ENCODE assay signal across 17 cellular contexts in genomic region chr17:80676096-80676466, GRCh38.
DNase-seq lines count a peak whose midpoint lies in the region; ATAC-seq and TF ChIP-seq lines count a peak whose summit lies in the region.
"Had no signal": no experiment of that assay in that cellular context is flagged by ENCODE, and none has a peak within 500 bp of the region (broad histone marks: within the 10 kb centered on the region; RNA-seq: fewer than 3 reads in every experiment).

No MANE protein-coding gene starts in this region.

- no peak for TF ChIP-seq CTCF in MM.1S (IDR thresholded peaks at IDR 0.05; ENCODE audit: low read length)

- H3K27ac ChIP-seq in KOPT-K1 (ENCODE audit: low read depth, low read length, poor library complexity, severe bottlenecking) (peak overlapping the region; percentile 30), GM23248 (no peak overlapping the region), MM.1S (ENCODE audit: low read length) (no peak overlapping the region)
- H3K27ac ChIP-seq: Peyer's patch had no signal

- no peak overlapping the region for H3K4me3 ChIP-seq in GM23248
- H3K4me3 ChIP-seq in MM.1S (ENCODE audit: low read length) = no peak overlapping the region
- H3K4me3 ChIP-seq: GM12878, HAP-1, Peyer's patch had no signal

- H3K9me2 ChIP-seq in GM23248 (ENCODE audit: insufficient read depth) (no peaks in the 10 kb centered on the region), MM.1S (replicated peaks; ENCODE audit: insufficient read depth, low read length) (no peaks in the 10 kb centered on the region)

- H3K27me3 ChIP-seq in GM23248 (replicated peaks; ENCODE audit: insufficient read depth) = no peaks in the 10 kb centered on the region
- no peaks in the 10 kb centered on the region for H3K27me3 ChIP-seq in MM.1S (replicated peaks; ENCODE audit: insufficient read depth, low read length)
- H3K27me3 ChIP-seq: Peyer's patch had no signal

- H3K4me3 Mint-ChIP-seq in activated T-cell treated with anti-CD3 and anti-CD28 coated beads, Interleukin-2, amount 50 U/mL, for 72 hours = peak overlapping the region; percentile 65 to 67
- no peak overlapping the region for H3K4me3 Mint-ChIP-seq in effector memory CD8-positive, alpha-beta T cell
- H3K4me3 Mint-ChIP-seq: CD14-positive monocyte had no signal

- H3K36me3 ChIP-seq in KOPT-K1 (ENCODE audit: insufficient read depth, low read length) = peaks cover 7% of the 10 kb centered on the region; the same call in 1 of the 2 replicates
- H3K36me3 ChIP-seq in GM23248 (ENCODE audit: low read depth) = no peaks in the 10 kb centered on the region
- H3K36me3 ChIP-seq in MM.1S (replicated peaks; ENCODE audit: insufficient read depth, low read length) = no peaks in the 10 kb centered on the region
- H3K36me3 ChIP-seq: HAP-1, Peyer's patch had no signal

- H3K27me3 Mint-ChIP-seq in activated T-cell treated with anti-CD3 and anti-CD28 coated beads, Interleukin-2, amount 50 U/mL, for 72 hours (ENCODE audit: low read depth) = no peaks in the 10 kb centered on the region
- no peaks in the 10 kb centered on the region for H3K27me3 Mint-ChIP-seq in effector memory CD8-positive, alpha-beta T cell

- 98 to 99% methylated on average over 7 of the region's 7 CpGs for WGBS in GM23248 (ENCODE audit: low coverage in 1 of 2, low lambda C conversion rate in 2 of 2, missing lambda C conversion rate in 2 of 2), 2 experiments

- no peak overlapping the region for H3K9ac ChIP-seq in GM23248
- no peak overlapping the region for H3K9ac ChIP-seq in MM.1S (ENCODE audit: low read length)

- H3K4me2 ChIP-seq in GM23248 (ENCODE audit: unreplicated experiment) = no peak overlapping the region
- H3K4me2 ChIP-seq in MM.1S (ENCODE audit: low read depth, low read length) = no peak overlapping the region

- H3K9me3 ChIP-seq in KOPT-K1 (ENCODE audit: insufficient read depth, low read length, poor library complexity, severe bottlenecking) (no peaks in the 10 kb centered on the region), GM23248 (ENCODE audit: low read depth) (no peaks in the 10 kb centered on the region), MM.1S (replicated peaks; ENCODE audit: insufficient read depth, low read length) (no peaks in the 10 kb centered on the region)
- H3K9me3 ChIP-seq: HAP-1, Peyer's patch had no signal

- H2AFZ ChIP-seq in GM23248 (no peak overlapping the region), MM.1S (ENCODE audit: low read length) (no peak overlapping the region)

- H3K4me1 ChIP-seq in GM23248 (ENCODE audit: insufficient read depth) (no peaks in the 10 kb centered on the region), MM.1S (ENCODE audit: low read length) (no peaks in the 10 kb centered on the region)

- H3K79me2 ChIP-seq in GM23248 (ENCODE audit: insufficient read depth) (peaks cover 93% of the 10 kb centered on the region), MM.1S (ENCODE audit: low read length) (peaks cover 27% of the 10 kb centered on the region)

- no peak for DNase-seq in activated T-cell treated with anti-CD3 and anti-CD28 coated beads, Interleukin-2, amount 50 U/mL, for 72 hours
- DNase-seq in activated T-cell treated with anti-CD3 and anti-CD28 coated beads, Interleukin-2, amount 50 U/mL, for 48 hours = no peak
- DNase-seq in effector memory CD8-positive, alpha-beta T cell = no peak
- DNase-seq in stimulated activated naive CD8-positive, alpha-beta T cell treated with anti-CD3 and anti-CD28 coated beads, Interleukin-15, Interleukin-2, amounts not matched to agents 100 U/mL and 50 U/mL, for 24 hours = no peak
- DNase-seq in GM23248 = no peak
- no peak for DNase-seq in MM.1S
- DNase-seq: DMS53, Kasumi-1, NCI-H1417 treated with DMSO at 0.1 percent for 48 hours, NCI-H2029, NCI-H510A, Peyer's patch had no signal

- H3K27ac Mint-ChIP-seq in activated T-cell treated with anti-CD3 and anti-CD28 coated beads, Interleukin-2, amount 50 U/mL, for 72 hours = peak overlapping the region; percentile 62
- peak overlapping the region; percentile 20 to 23 for H3K27ac Mint-ChIP-seq in effector memory CD8-positive, alpha-beta T cell

- no peaks in the 10 kb centered on the region for H3K9me3 Mint-ChIP-seq in activated T-cell treated with anti-CD3 and anti-CD28 coated beads, Interleukin-2, amount 50 U/mL, for 72 hours
- no peaks in the 10 kb centered on the region for H3K9me3 Mint-ChIP-seq in effector memory CD8-positive, alpha-beta T cell
- H3K9me3 Mint-ChIP-seq: CD14-positive monocyte had no signal

- peaks cover 79% of the 10 kb centered on the region for H3K4me1 Mint-ChIP-seq in activated T-cell treated with anti-CD3 and anti-CD28 coated beads, Interleukin-2, amount 50 U/mL, for 72 hours (ENCODE audit: low read depth)
- H3K4me1 Mint-ChIP-seq in effector memory CD8-positive, alpha-beta T cell (ENCODE audit: low read depth in 2 of 2) = peaks cover 31 to 43% of the 10 kb centered on the region in 2 donors

- H4K20me1 ChIP-seq in GM23248 (ENCODE audit: insufficient read depth) = 0 out of 2 replicates have a peak, but pooled peaks cover 3% of the 10 kb centered on the region
- no peaks in the 10 kb centered on the region; the same call in 1 of the 2 replicates for H4K20me1 ChIP-seq in MM.1S (ENCODE audit: insufficient read depth, low read length)

- ATAC-seq in activated T-cell treated with anti-CD3 and anti-CD28 coated beads, Interleukin-2, amount 50 U/mL, for 72 hours (replicated peaks in 1 of 2) = peak in 1 of 2 donors; percentile 29
- no peak for ATAC-seq in effector memory CD8-positive, alpha-beta T cell (replicated peaks)
- peak; percentile 33 for ATAC-seq in stimulated activated naive CD8-positive, alpha-beta T cell treated with anti-CD3 and anti-CD28 coated beads, Interleukin-15, Interleukin-2, amounts not matched to agents 100 U/mL and 50 U/mL, for 24 hours
- ATAC-seq in GM21381 (IDR thresholded peaks at IDR 0.05; ENCODE audit: unreplicated experiment) = no peak
- ATAC-seq: GM12878 had no signal

- peaks cover 4% of the 10 kb centered on the region in 2 donors for H3K36me3 Mint-ChIP-seq in activated T-cell treated with anti-CD3 and anti-CD28 coated beads, Interleukin-2, amount 50 U/mL, for 72 hours (ENCODE audit: insufficient read depth in 2 of 2)
- H3K36me3 Mint-ChIP-seq in effector memory CD8-positive, alpha-beta T cell (ENCODE audit: insufficient read depth) = peaks cover 3% of the 10 kb centered on the region

- in situ Hi-C loops in GM23248 (cut with MboI) = no loop called here

- no peaks in the 10 kb centered on the region for H3F3A ChIP-seq in GM23248 (ENCODE audit: insufficient read depth)
- no peaks in the 10 kb centered on the region for H3F3A ChIP-seq in MM.1S (ENCODE audit: insufficient read depth, low read length)

Comparison
In these comparisons a context has a peak if more than half of its experiments do, and no peak if none do; other contexts are left out.
1. H3K4me3 Mint-ChIP-seq: peak in activated T-cell treated with anti-CD3 and anti-CD28 coated beads, Interleukin-2, amount 50 U/mL, for 72 hours (2 of 2); none in effector memory CD8-positive, alpha-beta T cell (0 of 2).